ENCODE assay signal across 8 cellular contexts in the genomic region with DNA sequence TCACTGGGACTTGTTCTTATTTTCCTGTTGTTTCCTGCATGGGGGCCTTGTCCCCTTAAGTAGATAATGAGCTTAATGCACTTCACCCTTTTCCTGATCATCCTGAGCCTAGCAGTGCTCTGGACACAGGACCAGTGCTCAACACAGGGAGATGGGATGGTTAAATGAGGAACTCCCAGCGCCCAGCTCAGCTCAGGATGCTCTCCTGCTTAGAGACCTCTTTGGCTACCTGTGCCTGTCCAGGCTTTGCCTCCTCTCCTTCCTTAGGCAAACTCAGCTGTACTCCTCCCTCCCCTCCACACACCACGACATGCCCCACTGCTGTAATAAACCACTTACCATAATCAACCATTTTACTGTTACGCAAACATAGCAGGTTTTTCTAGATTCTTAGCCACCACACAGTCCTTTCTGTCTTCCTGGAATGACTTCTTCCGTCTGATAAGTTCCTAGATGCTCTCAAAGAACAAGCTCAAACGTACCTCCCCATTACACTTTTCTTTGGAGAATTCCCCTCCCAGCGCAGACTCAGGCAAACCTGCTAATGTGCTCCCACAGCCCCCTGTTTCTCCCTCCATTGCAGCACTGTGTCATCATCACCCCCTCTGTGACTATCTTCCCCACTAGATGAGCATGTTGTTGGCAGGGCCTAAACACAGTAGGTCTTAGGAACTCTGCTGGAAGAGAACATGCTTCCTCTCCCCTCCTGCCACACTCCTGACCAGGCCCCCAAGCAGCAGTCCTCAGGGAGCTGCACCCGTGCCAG.
A peak's percentile ranks its signal among the peaks of the same experiment; 100 is the strongest.
DNase-seq lines count a peak whose midpoint lies in the region; ATAC-seq, FAIRE-seq and TF ChIP-seq lines count a peak whose summit lies in the region.

No MANE protein-coding gene starts in this region.

- H3K36me3 ChIP-seq in WERI-Rb-1 (peaks cover 4% of the 10 kb centered on the region; the same call in 1 of the 2 replicates), mucosa of descending colon (ENCODE audit: low read depth) (peaks cover 4% of the 10 kb centered on the region)

- H3K4me3 ChIP-seq in WERI-Rb-1 (ENCODE audit: low read depth, low read length) (no peak overlapping the region), mucosa of descending colon (no peak overlapping the region)

- no peaks in the 10 kb centered on the region for H3K27me3 ChIP-seq in WERI-Rb-1 (ENCODE audit: insufficient read depth, low read depth, severe bottlenecking)

- H3K4me1 ChIP-seq in mucosa of descending colon (ENCODE audit: low read depth) = peaks cover 36% of the 10 kb centered on the region

- TF ChIP-seq CTCF in D721Med (IDR thresholded peaks at IDR 0.05; ENCODE audit: insufficient read depth, missing control alignments) (no peak), WERI-Rb-1 (IDR thresholded peaks at IDR 0.05; ENCODE audit: low read depth, low read length) (no peak), mucosa of descending colon (IDR thresholded peaks at IDR 0.05) (no peak)

- peak overlapping the region; percentile 65 for H3K27ac ChIP-seq in WERI-Rb-1

- ATAC-seq in HG03066 (IDR thresholded peaks at IDR 0.05; ENCODE audit: low read depth, unreplicated experiment) (peak; percentile 12), mucosa of descending colon (peak; percentile 83)

- DNase-seq in D721Med (ENCODE audit: insufficient read length, low spot score) (peak; percentile 68), WERI-Rb-1 (peak; percentile 68), mucosa of descending colon (peak in 2 of 3 donors; percentile 53 to 64), NCI-H1105 treated with DMSO at 0.1 percent for 48 hours (lab: John Stamatoyannopoulos, UW) (no peak), foreskin melanocyte (no peak), RCC 7860 (ENCODE audit: low spot score) (no peak), NCI-H345 treated with DMSO at 0.1 percent for 48 hours (lab: John Stamatoyannopoulos, UW; ENCODE audit: unreplicated experiment) (no peak)

- FAIRE-seq in D721Med (lab: Jason Lieb, UNC) = no peak
- no peak for FAIRE-seq in RCC 7860 (lab: Jason Lieb, UNC)

- intact Hi-C loops in mucosa of descending colon (cut with DNase I, micrococcal nuclease) = no loop called here

- no peaks in the 10 kb centered on the region for H3K9me3 ChIP-seq in WERI-Rb-1 (ENCODE audit: severe bottlenecking)
- H3K9me3 ChIP-seq in mucosa of descending colon = no peaks in the 10 kb centered on the region

Comparison
In these comparisons a context has a peak if more than half of its experiments do, and no peak if none do; other contexts are left out.
1. DNase-seq: peak in D721Med (single experiment), WERI-Rb-1 (single experiment) and mucosa of descending colon (2 of 3); none in NCI-H1105 treated with DMSO at 0.1 percent for 48 hours (single experiment), foreskin melanocyte (single experiment), RCC 7860 (single experiment) and NCI-H345 treated with DMSO at 0.1 percent for 48 hours (single experiment).